ENCODE assay signal across 8 cellular contexts in genomic region chr11:808427-809286, GRCh38. TPM values are rescaled to one million over a fixed set of nuclear protein-coding genes. Genes with fewer than 3 reads are reported as not detected.
DNase-seq lines count a peak whose midpoint lies in the region; ATAC-seq, FAIRE-seq and TF ChIP-seq lines count a peak whose summit lies in the region.

No MANE protein-coding gene starts in this region.

- peak; percentile 33 for TF ChIP-seq CTCF in GM12865 (IDR thresholded peaks at IDR 0.05; ENCODE audit: insufficient read depth, low read depth, low read length, missing control alignments)
- TF ChIP-seq CTCF in K562 (IDR thresholded peaks at IDR 0.05 in 2 of 3, conservative IDR thresholded peaks at IDR 0.05 in 1 of 3; ENCODE audit: insufficient read depth in 2 of 3, low read depth in 1 of 3, low read length in 3 of 3): peak in 2 of 3 experiments; percentile 37 to 47; a peak in 4 of 6 replicates
- TF ChIP-seq CTCF in right lobe of liver (IDR thresholded peaks at IDR 0.05): no peak
- TF ChIP-seq CTCF in thyroid gland (IDR thresholded peaks at IDR 0.05): no peak

- peak overlapping the region; percentile 94 to 98 for H3K9ac ChIP-seq in K562 (ENCODE audit: insufficient read depth in 1 of 2, low read depth in 2 of 2, low read length in 2 of 2)

- TF ChIP-seq POLR2A in K562 (conservative IDR thresholded peaks at IDR 0.05) (no peak), right lobe of liver (IDR thresholded peaks at IDR 0.05) (no peak), thyroid gland (IDR thresholded peaks at IDR 0.05) (no peak)

- ATAC-seq in K562 (peak; percentile 70), right lobe of liver (no peak), HG03565 (IDR thresholded peaks at IDR 0.05; ENCODE audit: unreplicated experiment) (no peak), HG03108 (IDR thresholded peaks at IDR 0.05; ENCODE audit: unreplicated experiment) (no peak)

- in situ Hi-C loops in K562 (cut with MboI): no loop called here

- H2AFZ ChIP-seq in K562 (ENCODE audit: low read depth, low read length): peak overlapping the region; percentile 98

- H3K36me3 ChIP-seq in K562 (ENCODE audit: control insufficient read depth, insufficient read depth, low read length) (peaks cover 37% of the 10 kb centered on the region), right lobe of liver (peaks cover 0 to 27% (median 0%) of the 10 kb centered on the region in 4 donors), thyroid gland (peaks cover 21 to 22% of the 10 kb centered on the region in 2 donors)

- no peaks in the 10 kb centered on the region for H3K9me3 ChIP-seq in K562 (replicated peaks; ENCODE audit: control insufficient read depth, insufficient read depth, low read depth, low read length)
- no peaks in the 10 kb centered on the region for H3K9me3 ChIP-seq in right lobe of liver
- H3K9me3 ChIP-seq in thyroid gland: no peaks in the 10 kb centered on the region

- H3K27ac ChIP-seq in K562 (ENCODE audit: extremely low read depth, low read depth, low read length) (peak overlapping the region; percentile 98), right lobe of liver (peak overlapping the region; percentile 91 to 95 (median 94)), thyroid gland (peak overlapping the region; percentile 95 to 97 (median 97))

- peak overlapping the region; percentile 100 for H3K4me2 ChIP-seq in K562 (ENCODE audit: insufficient read depth, low read length)

- TSS peak; percentile 84 for BruUV-seq in K562 (replicated peaks; lab: Mats Ljungman, UMichigan)

- peak; percentile 11 for FAIRE-seq in K562 (lab: Jason Lieb, UNC)

- 0 out of 4 replicates have a peak, but pooled peaks of 1 of the 2 experiments have one; percentile 9 for TF ChIP-seq RAD21 in K562 (CRISPR knock-in tag; conservative IDR thresholded peaks at IDR 0.05 in 1 of 2, IDR thresholded peaks at IDR 0.05 in 1 of 2)

- intact Hi-C loops in K562 (cut with micrococcal nuclease) (loop anchor here (2.0 kb wide), 1 partner anchor 34 kb away; the partner anchor contains the start of genes POLR2L and TSPAN4), right lobe of liver (cut with DNase I) (no loop called here), thyroid gland (cut with DNase I) (no loop called here), head of caudate nucleus (cut with DNase I) (no loop called here)

- H3K27me3 ChIP-seq in K562 (ENCODE audit: control insufficient read depth in 2 of 2, insufficient read depth in 2 of 2, low read length in 2 of 2): no peaks in the 10 kb centered on the region
- H3K27me3 ChIP-seq in right lobe of liver: no peaks in the 10 kb centered on the region
- no peaks in the 10 kb centered on the region for H3K27me3 ChIP-seq in thyroid gland

- H4K20me1 ChIP-seq in K562 (replicated peaks; ENCODE audit: control insufficient read depth, insufficient read depth, low read length): peaks cover 24% of the 10 kb centered on the region

- CTCF ChIA-PET in K562 (lab: Yijun Ruan, JAX; ENCODE audit: low intra/inter-chr PET ratio): interaction anchor here (0.6 kb wide), 1 partner anchor 130 kb away, joined by 3 read pairs; no protein-coding TSS in a partner anchor

- H3K4me3 ChIP-seq in GM12865 (ENCODE audit: low read depth, low read length) (peak overlapping the region; percentile 72), K562 (peak overlapping the region; percentile 99), right lobe of liver (peak overlapping the region; percentile 84 to 100 (median 99)), thyroid gland (replicated peaks in 1 of 3) (peak overlapping the region; percentile 68 to 85 (median 80))

- no peaks in the 10 kb centered on the region for H3K9me1 ChIP-seq in K562 (ENCODE audit: control insufficient read depth, insufficient read depth, low read length)

- POLR2A ChIA-PET in K562 (lab: Yijun Ruan, JAX): interaction anchor here (0.6 to 4.3 kb wide), 19 partner anchors 8 to 1976 kb away, joined by 3 to 26 read pairs (median 5); partner anchors contain the start of genes HRAS, PNPLA2, POLR2L and TSPAN4

- no peak for TF ChIP-seq EP300 in K562 (IDR thresholded peaks at IDR 0.05; ENCODE audit: low read length)

- DNase-seq in GM12865 (ENCODE audit: low read depth): peak; percentile 70
- peak; percentile 85 for DNase-seq in LHCN-M2 (ENCODE audit: low read depth)
- DNase-seq in K562 (ENCODE audit: extremely low read depth in 1 of 4, low spot score in 3 of 4): peak in 2 of 4 experiments; percentile 77 to 82
- no peak for DNase-seq in right lobe of liver
- DNase-seq in thyroid gland: no peak
- no peak for DNase-seq in head of caudate nucleus

- under 1% methylated on average over 34 of the region's 36 CpGs for WGBS in K562 (ENCODE audit: insufficient coverage, low coverage, missing lambda C conversion rate)
- whole genome bisulfite sequencing in right lobe of liver (ENCODE audit: insufficient coverage, low coverage, low lambda C conversion rate, missing lambda C conversion rate): 16% methylated on average over 18 of the region's 36 CpGs
- WGBS in thyroid gland, 2 donors: 37 to 53% methylated on average over 23 to 27 of the region's 36 CpGs

- peaks cover 24 to 69% of the 10 kb centered on the region in 2 experiments; a peak in 4 of 5 replicates for H3K4me1 ChIP-seq in K562 (replicated peaks in 1 of 2; ENCODE audit: control insufficient read depth in 2 of 2, insufficient read depth in 2 of 2, low read length in 2 of 2)
- H3K4me1 ChIP-seq in right lobe of liver: peaks cover 0 to 34% (median 13%) of the 10 kb centered on the region in 4 donors
- H3K4me1 ChIP-seq in thyroid gland: peaks cover 31 to 35% of the 10 kb centered on the region in 2 donors

- H3K79me2 ChIP-seq in K562 (ENCODE audit: control insufficient read depth, insufficient read depth, low read length): peaks cover 78% of the 10 kb centered on the region

RNA-seq across cellular contexts. Expression of gene RPLP2, which starts 1.1 kb away (rescaled TPM):
- 416 and 495 TPM in 2 replicates for total RNA-seq in LHCN-M2 (2014; rRNA removed)
- 2,343 TPM for polyA plus RNA-seq in LHCN-M2 (2012)
- 170 and 292 TPM in 2 replicates for total RNA-seq in K562 (2011; cell fraction: chromatin; rRNA removed; ENCODE audit: low replicate concordance)
- 396 and 422 TPM in 2 replicates for total RNA-seq in K562 (2011; cell fraction: nucleolus; rRNA removed)
- 508 and 986 TPM in 2 replicates for total RNA-seq in K562 (2011; cell fraction: nucleoplasm; rRNA removed)
- 1,805 and 1,933 TPM in 2 replicates for total RNA-seq in K562 (2014; rRNA removed)
- total RNA-seq in K562 (2014; rRNA removed; fragmentation: Illumina TruSeq; extraction: Trizol): 1,134 and 1,237 TPM in 2 replicates
- 1,326 and 1,329 TPM in 2 replicates for total RNA-seq in K562 (2015; rRNA removed; fragmentation: Illumina TruSeq; extraction: Trizol)
- total RNA-seq in K562 (2021): 3,807 and 3,932 TPM in 2 replicates
- 687 and 817 TPM in 2 replicates for polyA plus RNA-seq in K562 (2011; rRNA removed)
- polyA plus RNA-seq in K562 (2011; cell fraction: cytosol; rRNA removed): 1,159 and 2,082 TPM in 2 replicates
- 711 and 782 TPM in 2 replicates for polyA plus RNA-seq in K562 (2011; cell fraction: nucleus; rRNA removed)
- 2,625 and 2,975 TPM in 2 replicates for polyA plus RNA-seq in K562 (2012)
- polyA plus RNA-seq in K562 (2014; fragmentation: Illumina TruSeq; extraction: Trizol): 528 and 867 TPM in 2 replicates
- polyA plus RNA-seq in K562 (2014; fragmentation: Nextera tagmentation; extraction: Ambion mirVana): 1,000 to 10,000 TPM; 1,853 to 1,893 TPM
- polyA plus RNA-seq in K562 (2014; rRNA removed): 1,548 and 1,633 TPM in 2 replicates
- polyA minus RNA-seq in K562 (2011; rRNA and poly(A)+ RNA removed): 836 and 845 TPM in 2 replicates
- 1,403 and 1,771 TPM in 2 replicates for polyA minus RNA-seq in K562 (2011; cell fraction: cytosol; rRNA and poly(A)+ RNA removed)
- polyA minus RNA-seq in K562 (2011; cell fraction: nucleus; rRNA and poly(A)+ RNA removed): 148 and 275 TPM in 2 replicates
- 100 to 1,000 TPM; 212 to 574 (median 457) TPM for total RNA-seq in right lobe of liver
- 100 to 1,000 TPM; 172 to 526 (median 290) TPM for total RNA-seq in thyroid gland

RNA-seq across cellular contexts. Expression of gene PIDD1, which starts 3.6 kb away (rescaled TPM):
- total RNA-seq in LHCN-M2 (2014; rRNA removed): 13.0 and 15.3 TPM in 2 replicates
- 6.4 TPM for polyA plus RNA-seq in LHCN-M2 (2012)
- total RNA-seq in K562 (2011; cell fraction: chromatin; rRNA removed; ENCODE audit: low replicate concordance): 31.9 and 139 TPM in 2 replicates
- 157 and 166 TPM in 2 replicates for total RNA-seq in K562 (2011; cell fraction: nucleolus; rRNA removed)
- 58.5 and 69.8 TPM in 2 replicates for total RNA-seq in K562 (2011; cell fraction: nucleoplasm; rRNA removed)
- total RNA-seq in K562 (2014; rRNA removed): 13.2 and 18.7 TPM in 2 replicates
- total RNA-seq in K562 (2014; rRNA removed; fragmentation: Illumina TruSeq; extraction: Trizol): 0.95 and 1.0 TPM in 2 replicates
- 7.3 and 7.6 TPM in 2 replicates for total RNA-seq in K562 (2015; rRNA removed; fragmentation: Illumina TruSeq; extraction: Trizol)
- total RNA-seq in K562 (2021): 31.3 and 32.1 TPM in 2 replicates
- polyA plus RNA-seq in K562 (2011; rRNA removed): 8.5 and 20.7 TPM in 2 replicates
- 13.4 and 29.0 TPM in 2 replicates for polyA plus RNA-seq in K562 (2011; cell fraction: cytosol; rRNA removed)
- polyA plus RNA-seq in K562 (2011; cell fraction: nucleus; rRNA removed): 284 and 380 TPM in 2 replicates
- polyA plus RNA-seq in K562 (2012): 20.6 and 37.0 TPM in 2 replicates
- polyA plus RNA-seq in K562 (2014; fragmentation: Illumina TruSeq; extraction: Trizol): 3.0 and 11.1 TPM in 2 replicates
- under 1 TPM; 0.32 to 0.36 TPM for polyA plus RNA-seq in K562 (2014; fragmentation: Nextera tagmentation; extraction: Ambion mirVana)
- polyA plus RNA-seq in K562 (2014; rRNA removed): 47.5 and 52.7 TPM in 2 replicates
- 2.6 and 3.2 TPM in 2 replicates for polyA minus RNA-seq in K562 (2011; rRNA and poly(A)+ RNA removed)
- 11.4 and 11.9 TPM in 2 replicates for polyA minus RNA-seq in K562 (2011; cell fraction: cytosol; rRNA and poly(A)+ RNA removed)
- polyA minus RNA-seq in K562 (2011; cell fraction: nucleus; rRNA and poly(A)+ RNA removed): 53.5 and 55.9 TPM in 2 replicates
- total RNA-seq in right lobe of liver: 10 to 100 TPM in 2 of 6 experiments, 1 to 10 TPM in 4; 6.5 to 11.8 (median 9.8) TPM
- total RNA-seq in thyroid gland: 10 to 100 TPM; 11.9 to 33.2 (median 16.1) TPM

RNA-seq across cellular contexts. Expression of gene PNPLA2, which starts 10.1 kb away (rescaled TPM):
- 43.7 and 45.4 TPM in 2 replicates for total RNA-seq in LHCN-M2 (2014; rRNA removed)
- 83.1 TPM for polyA plus RNA-seq in LHCN-M2 (2012)
- 83.1 and 391 TPM in 2 replicates for total RNA-seq in K562 (2011; cell fraction: chromatin; rRNA removed; ENCODE audit: low replicate concordance)
- total RNA-seq in K562 (2011; cell fraction: nucleolus; rRNA removed): 282 and 286 TPM in 2 replicates
- total RNA-seq in K562 (2011; cell fraction: nucleoplasm; rRNA removed): 136 and 157 TPM in 2 replicates
- 22.2 and 32.0 TPM in 2 replicates for total RNA-seq in K562 (2014; rRNA removed)
- 3.6 and 5.0 TPM in 2 replicates for total RNA-seq in K562 (2014; rRNA removed; fragmentation: Illumina TruSeq; extraction: Trizol)
- 8.4 and 9.0 TPM in 2 replicates for total RNA-seq in K562 (2015; rRNA removed; fragmentation: Illumina TruSeq; extraction: Trizol)
- 87.1 and 87.5 TPM in 2 replicates for total RNA-seq in K562 (2021)
- 6.9 and 29.3 TPM in 2 replicates for polyA plus RNA-seq in K562 (2011; rRNA removed)
- polyA plus RNA-seq in K562 (2011; cell fraction: cytosol; rRNA removed): 10.0 and 17.9 TPM in 2 replicates
- 266 and 420 TPM in 2 replicates for polyA plus RNA-seq in K562 (2011; cell fraction: nucleus; rRNA removed)
- 39.2 and 88.0 TPM in 2 replicates for polyA plus RNA-seq in K562 (2012)
- polyA plus RNA-seq in K562 (2014; fragmentation: Illumina TruSeq; extraction: Trizol): 21.4 and 37.1 TPM in 2 replicates
- under 1 TPM; 0.39 TPM for polyA plus RNA-seq in K562 (2014; fragmentation: Nextera tagmentation; extraction: Ambion mirVana)
- polyA plus RNA-seq in K562 (2014; rRNA removed): 36.4 and 49.4 TPM in 2 replicates
- polyA minus RNA-seq in K562 (2011; rRNA and poly(A)+ RNA removed): 9.2 and 12.6 TPM in 2 replicates
- polyA minus RNA-seq in K562 (2011; cell fraction: cytosol; rRNA and poly(A)+ RNA removed): 26.3 TPM in 2 replicates
- 88.9 and 90.9 TPM in 2 replicates for polyA minus RNA-seq in K562 (2011; cell fraction: nucleus; rRNA and poly(A)+ RNA removed)
- 10 to 100 TPM; 33.2 to 97.1 (median 69.6) TPM for total RNA-seq in right lobe of liver
- total RNA-seq in thyroid gland: 10 to 100 TPM; 35.8 to 95.0 (median 57.6) TPM

RNA-seq across cellular contexts. Expression of gene SLC25A22, which starts 10.6 kb away (rescaled TPM):
- total RNA-seq in LHCN-M2 (2014; rRNA removed) (18.5 and 19.9 TPM in 2 replicates), K562 (2014; rRNA removed) (17.0 and 21.5 TPM in 2 replicates), K562 (2014; rRNA removed; fragmentation: Illumina TruSeq; extraction: Trizol) (2.5 and 3.0 TPM in 2 replicates), K562 (2015; rRNA removed; fragmentation: Illumina TruSeq; extraction: Trizol) (11.4 and 11.8 TPM in 2 replicates), K562 (2021) (54.7 and 55.4 TPM in 2 replicates), right lobe of liver (10 to 100 TPM; 20.6 to 40.2 (median 29.9) TPM), thyroid gland (10 to 100 TPM in 1 of 4 donors, 1 to 10 TPM in 3; 5.1 to 13.1 (median 7.8) TPM)
- 13.4 TPM for polyA plus RNA-seq in LHCN-M2 (2012)
- total RNA-seq in K562 (2011; cell fraction: chromatin; rRNA removed; ENCODE audit: low replicate concordance): 18.6 and 84.0 TPM in 2 replicates
- total RNA-seq in K562 (2011; cell fraction: nucleolus; rRNA removed): 75.0 and 76.5 TPM in 2 replicates
- 35.6 and 39.5 TPM in 2 replicates for total RNA-seq in K562 (2011; cell fraction: nucleoplasm; rRNA removed)
- polyA plus RNA-seq in K562 (2011; rRNA removed) (9.3 and 32.2 TPM in 2 replicates), K562 (2014; fragmentation: Illumina TruSeq; extraction: Trizol) (15.0 and 37.3 TPM in 2 replicates), K562 (2014; fragmentation: Nextera tagmentation; extraction: Ambion mirVana) (under 1 TPM; 0.41 to 0.44 TPM), K562 (2014; rRNA removed) (30.0 and 32.8 TPM in 2 replicates)
- 10.7 and 26.2 TPM in 2 replicates for polyA plus RNA-seq in K562 (2011; cell fraction: cytosol; rRNA removed)
- 46.7 and 86.6 TPM in 2 replicates for polyA plus RNA-seq in K562 (2011; cell fraction: nucleus; rRNA removed)
- polyA plus RNA-seq in K562 (2012): 25.7 and 28.8 TPM in 2 replicates
- 6.1 and 7.3 TPM in 2 replicates for polyA minus RNA-seq in K562 (2011; rRNA and poly(A)+ RNA removed)
- polyA minus RNA-seq in K562 (2011; cell fraction: cytosol; rRNA and poly(A)+ RNA removed): 19.8 and 31.9 TPM in 2 replicates
- 14.7 and 16.0 TPM in 2 replicates for polyA minus RNA-seq in K562 (2011; cell fraction: nucleus; rRNA and poly(A)+ RNA removed)

RNA-seq across cellular contexts. Expression of gene CEND1, which starts 18.8 kb away (rescaled TPM):
- total RNA-seq in LHCN-M2 (2014; rRNA removed): 2.4 and 3.5 TPM in 2 replicates
- 2.6 TPM for polyA plus RNA-seq in LHCN-M2 (2012)
- total RNA-seq in K562 (2011; cell fraction: chromatin; rRNA removed; ENCODE audit: low replicate concordance): not detected in 2 replicates
- total RNA-seq in K562 (2011; cell fraction: nucleolus; rRNA removed): not detected in 2 replicates
- total RNA-seq in K562 (2011; cell fraction: nucleoplasm; rRNA removed): not detected in 2 replicates
- total RNA-seq in K562 (2014; rRNA removed): 0.18 and 0.73 TPM in 2 replicates
- total RNA-seq in K562 (2014; rRNA removed; fragmentation: Illumina TruSeq; extraction: Trizol): not detected in 2 replicates
- total RNA-seq in K562 (2015; rRNA removed; fragmentation: Illumina TruSeq; extraction: Trizol): not detected in 2 replicates
- 0.16 and 0.63 TPM in 2 replicates for total RNA-seq in K562 (2021)
- polyA plus RNA-seq in K562 (2011; rRNA removed): not detected in 2 replicates
- polyA plus RNA-seq in K562 (2011; cell fraction: cytosol; rRNA removed): 0.06 TPM in 1 of 2 replicates, not detected in the other
- polyA plus RNA-seq in K562 (2011; cell fraction: nucleus; rRNA removed): not detected in 2 replicates
- 0.28 and 0.31 TPM in 2 replicates for polyA plus RNA-seq in K562 (2012)
- polyA plus RNA-seq in K562 (2014; fragmentation: Illumina TruSeq; extraction: Trizol): 0.13 and 0.24 TPM in 2 replicates
- polyA plus RNA-seq in K562 (2014; fragmentation: Nextera tagmentation; extraction: Ambion mirVana): not detected
- polyA plus RNA-seq in K562 (2014; rRNA removed): 1.2 TPM in 1 of 2 replicates, not detected in the other
- polyA minus RNA-seq in K562 (2011; rRNA and poly(A)+ RNA removed): not detected in 2 replicates
- not detected in 2 replicates for polyA minus RNA-seq in K562 (2011; cell fraction: cytosol; rRNA and poly(A)+ RNA removed)
- not detected in 2 replicates for polyA minus RNA-seq in K562 (2011; cell fraction: nucleus; rRNA and poly(A)+ RNA removed)
- total RNA-seq in right lobe of liver: not detected
- under 1 TPM in 2 of 4 donors, not detected in 2; 0.44 to 0.45 TPM for total RNA-seq in thyroid gland

Comparison
In these comparisons a context has a peak if more than half of its experiments do, and no peak if none do; other contexts are left out.
1. DNase-seq: peak in GM12865 (single experiment) and LHCN-M2 (single experiment); none in right lobe of liver (0 of 3), thyroid gland (0 of 2) and head of caudate nucleus (0 of 42).
2. CTCF ChIP-seq: peak in GM12865 (single experiment) and K562 (2 of 3); none in right lobe of liver (0 of 4) and thyroid gland (0 of 6).
3. Peak in every context shown above with its lines, with median percentiles within 50 percentile points of each other: H3K4me3 ChIP-seq and H3K27ac ChIP-seq.